Comparison of ENCODE assay signal across 22 cellular contexts in genomic region chr1:93296555-93297154, GRCh38.
"Had no signal": no experiment of that assay in that cellular context is flagged by ENCODE, and none has a peak within 500 bp of the region (broad histone marks: within the 10 kb centered on the region; RNA-seq: fewer than 3 reads in every experiment).

No MANE protein-coding gene starts in this region.

- H3K79me2 ChIP-seq: hepatocyte, parathyroid adenoma had no signal

- H3K4me1 Mint-ChIP-seq: activated naive CD4-positive, alpha-beta T cell treated with anti-CD3 and anti-CD28 coated beads, Interleukin-2, amount 50 U/mL, for 24 hours; brain; memory B cell; nephron had no signal

- ATAC-seq: foreskin keratinocyte, left colon, right lobe of liver had no signal

- H3K4me3 Mint-ChIP-seq: activated naive CD4-positive, alpha-beta T cell treated with anti-CD3 and anti-CD28 coated beads, Interleukin-2, amount 50 U/mL, for 24 hours; brain; dendritic cell treated with granulocyte-macrophage colony-stimulating factor and Interleukin-4, amounts not matched to agents 40 ng/mL and 50 ng/mL, for 4 days; memory B cell; nephron; stimulated activated naive CD8-positive, alpha-beta T cell treated with anti-CD3 and anti-CD28 coated beads, Interleukin-15, Interleukin-2, amounts not matched to agents 100 ng/mL and 50 ng/mL, for 24 hours; T-helper 2 cell treated with Interferon-gamma antibody and Interleukin-4, amounts not matched to agents 5 μg/mL and 100 μg/mL, for 36 hours had no signal

- H3K4me2 ChIP-seq: hepatocyte had no signal

- H3K4me3 ChIP-seq: hepatocyte, right lobe of liver, skin epidermis, thyroid gland had no signal

- H3K27ac Mint-ChIP-seq: activated naive CD4-positive, alpha-beta T cell treated with anti-CD3 and anti-CD28 coated beads, Interleukin-2, amount 50 U/mL, for 24 hours; brain; dendritic cell treated with granulocyte-macrophage colony-stimulating factor and Interleukin-4, amounts not matched to agents 40 ng/mL and 50 ng/mL, for 4 days; memory B cell; nephron; stimulated activated naive CD8-positive, alpha-beta T cell treated with anti-CD3 and anti-CD28 coated beads, Interleukin-15, Interleukin-2, amounts not matched to agents 100 ng/mL and 50 ng/mL, for 24 hours; T-helper 2 cell treated with Interferon-gamma antibody and Interleukin-4, amounts not matched to agents 5 μg/mL and 100 μg/mL, for 36 hours had no signal

- H3K27me3 Mint-ChIP-seq: activated naive CD4-positive, alpha-beta T cell treated with anti-CD3 and anti-CD28 coated beads, Interleukin-2, amount 50 U/mL, for 24 hours; brain; dendritic cell treated with granulocyte-macrophage colony-stimulating factor and Interleukin-4, amounts not matched to agents 40 ng/mL and 50 ng/mL, for 4 days; memory B cell; stimulated activated naive CD8-positive, alpha-beta T cell treated with anti-CD3 and anti-CD28 coated beads, Interleukin-15, Interleukin-2, amounts not matched to agents 100 ng/mL and 50 ng/mL, for 24 hours had no signal

- H3K4me1 ChIP-seq: foreskin keratinocyte, parathyroid adenoma, right lobe of liver, thyroid gland had no signal

- H3K36me3 ChIP-seq: right lobe of liver, thyroid gland, WERI-Rb-1 had no signal

- H3K27me3 ChIP-seq: foreskin keratinocyte, hepatocyte, right lobe of liver, thyroid gland had no signal

- H3K9me3 Mint-ChIP-seq: activated naive CD4-positive, alpha-beta T cell treated with anti-CD3 and anti-CD28 coated beads, Interleukin-2, amount 50 U/mL, for 24 hours; memory B cell; stimulated activated naive CD8-positive, alpha-beta T cell treated with anti-CD3 and anti-CD28 coated beads, Interleukin-15, Interleukin-2, amounts not matched to agents 100 ng/mL and 50 ng/mL, for 24 hours; T-helper 2 cell treated with Interferon-gamma antibody and Interleukin-4, amounts not matched to agents 5 μg/mL and 100 μg/mL, for 36 hours had no signal

- DNase-seq: activated CD4-positive, alpha-beta T cell treated with anti-CD3 and anti-CD28 coated beads for 1 hour; activated gamma-delta T cell treated with Interleukin-2 at 50 U/mL for 16 hours; activated T-cell treated with anti-CD3 and anti-CD28 coated beads, Interleukin-2, amount 50 U/mL, for 1 hour; aorta; effector CD4-positive, alpha-beta T cell; foreskin keratinocyte; left colon; right lobe of liver; stimulated activated CD4-positive, alpha-beta T cell treated with anti-CD3 and anti-CD28 coated beads, Interleukin-1b, Interleukin-23, amount 100 ng/mL, for 48 hours; substantia nigra; thyroid gland; WERI-Rb-1 had no signal

- H2AFZ ChIP-seq: hepatocyte, parathyroid adenoma had no signal

- H3K27ac ChIP-seq: foreskin keratinocyte, hepatocyte, parathyroid adenoma, right lobe of liver, skin epidermis, thyroid gland, WERI-Rb-1 had no signal
